ENCODE assay signal across 33 cellular contexts in the genomic region with DNA sequence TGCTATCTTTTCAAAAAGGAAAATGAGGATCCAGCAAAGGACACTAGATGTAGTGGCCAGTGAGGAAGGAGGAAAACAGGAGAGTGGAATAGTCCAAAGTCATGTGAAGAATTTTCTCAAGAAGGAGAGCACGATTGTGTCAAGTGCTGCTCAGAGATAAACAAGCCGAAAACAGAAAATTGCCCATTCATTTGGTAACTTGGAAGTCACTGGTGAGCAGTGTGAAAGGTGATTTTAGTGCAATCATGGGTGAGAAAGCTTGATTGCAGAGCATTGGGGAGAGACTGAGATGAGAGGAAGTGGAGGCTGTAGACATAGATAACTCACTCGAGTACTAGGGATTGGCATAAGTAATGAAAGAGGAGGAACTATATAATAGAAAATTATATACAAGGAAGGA.
"Had no signal": no experiment of that assay in that cellular context is flagged by ENCODE, and none has a peak within 500 bp of the region (broad histone marks: within the 10 kb centered on the region; RNA-seq: fewer than 3 reads in every experiment).

No MANE protein-coding gene starts in this region.

- ATAC-seq: activated naive CD4-positive, alpha-beta T cell treated with anti-CD3 and anti-CD28 coated beads, Interleukin-2, amount 50 U/mL, for 72 hours; activated T-cell treated with anti-CD3 and anti-CD28 coated beads, Interleukin-2, amount 50 U/mL, for 72 hours; T-helper 17 cell; WTC11 had no signal

- H3K27me3 ChIP-seq: ascending aorta, breast epithelium, colonic mucosa had no signal

- H3K4me3 ChIP-seq: ascending aorta, breast epithelium, cardiac muscle cell, colonic mucosa had no signal

- H3K36me3 ChIP-seq: ascending aorta, breast epithelium, cardiac muscle cell, colonic mucosa had no signal

- FAIRE-seq: endometrium, endothelial cell of umbilical vein, frontal cortex, TTC549 had no signal

- H3K27ac ChIP-seq: ascending aorta, breast epithelium, cardiac muscle cell, colonic mucosa, epithelial cell of prostate, VCaP had no signal

- H3K9me3 ChIP-seq: ascending aorta, breast epithelium, colonic mucosa had no signal

- DNase-seq: activated CD4-positive, alpha-beta memory T cell treated with anti-CD3 and anti-CD28 coated beads, Interleukin-2, amount 10 ng/mL, durations not matched to agents 7 days and 5 days; activated CD4-positive, alpha-beta T cell treated with anti-CD3 and anti-CD28 coated beads for 1 hour; activated CD4-positive, alpha-beta T cell treated with anti-CD3 and anti-CD28 coated beads for 4 hours; activated CD4-positive, alpha-beta T cell treated with anti-CD3 and anti-CD28 coated beads, Interleukin-2, amount 10 ng/mL, durations not matched to agents 7 days and 5 days; activated CD4-positive, alpha-beta T cell treated with anti-CD3 and anti-CD28 coated beads, Interleukin-2, amount 50 U/mL, for 4 hours; activated CD8-positive, alpha-beta memory T cell treated with anti-CD3 and anti-CD28 coated beads, Interleukin-2, amount 50 U/mL, for 48 hours; activated gamma-delta T cell; activated naive CD4-positive, alpha-beta T cell; activated naive CD4-positive, alpha-beta T cell treated with anti-CD3 and anti-CD28 coated beads, Interleukin-2, amount 10 ng/mL, durations not matched to agents 7 days and 5 days; activated naive CD8-positive, alpha-beta T cell treated with anti-CD3 and anti-CD28 coated beads, Interleukin-2, amount 10 ng/mL, durations not matched to agents 7 days and 5 days; activated T-cell treated with anti-CD3 and anti-CD28 coated beads for 4 hours; activated T-cell treated with anti-CD3 and anti-CD28 coated beads, Interleukin-2, amount 50 U/mL, for 24 hours; activated T-cell treated with anti-CD3 and anti-CD28 coated beads, Interleukin-2, amount 50 U/mL, for 72 hours; central memory CD4-positive, alpha-beta T cell; cerebellar nuclear complex; colonic mucosa; effector CD8-positive, alpha-beta T cell; foreskin fibroblast; head of caudate nucleus; hippocampal formation; T-helper 17 cell; T1000 had no signal

- H3K4me1 ChIP-seq: ascending aorta, breast epithelium, colonic mucosa had no signal
